Comparison of ENCODE assay signal across 8 cellular contexts in genomic region chr11:65900899-65901180, GRCh38. TPM values are rescaled to one million over a fixed set of nuclear protein-coding genes. Genes with fewer than 3 reads are reported as not detected.
DNase-seq lines count a peak whose midpoint lies in the region; ATAC-seq and TF ChIP-seq lines count a peak whose summit lies in the region.

No MANE protein-coding gene starts in this region.

- H3K27ac Mint-ChIP-seq in CD4-positive, CD25-positive, alpha-beta regulatory T cell: peak overlapping the region in 2 of 3 donors; percentile 77 to 81

- no peaks in the 10 kb centered on the region for H3K36me3 Mint-ChIP-seq in CD4-positive, CD25-positive, alpha-beta regulatory T cell

- no peak for DNase-seq in CD4-positive, CD25-positive, alpha-beta regulatory T cell
- DNase-seq in dorsolateral prefrontal cortex (no peak), kidney glomerular epithelial cell (lab: John Stamatoyannopoulos, UW) (no peak), body of pancreas (no peak), aorta (no peak)

- H3K27me3 Mint-ChIP-seq in CD4-positive, CD25-positive, alpha-beta regulatory T cell: peaks cover 29% of the 10 kb centered on the region

- TF ChIP-seq POLR2A in body of pancreas (IDR thresholded peaks at IDR 0.05): no peak

- H2AFZ ChIP-seq in OCI-LY1 (ENCODE audit: low read length): no peak overlapping the region

- intact Hi-C loops in dorsolateral prefrontal cortex (cut with DNase I): no loop called here
- intact Hi-C loops in body of pancreas (cut with DNase I): no loop called here
- intact Hi-C loops in aorta (cut with DNase I): no loop called here

- H3K4me3 ChIP-seq in CD4-positive, CD25-positive, alpha-beta regulatory T cell (ENCODE audit: low read depth, low read length): peak overlapping the region; percentile 41
- H3K4me3 ChIP-seq in OCI-LY1 (ENCODE audit: low read depth, low read length, poor library complexity, severe bottlenecking): peak overlapping the region; percentile 57
- H3K4me3 ChIP-seq in dorsolateral prefrontal cortex: peak overlapping the region in 55 of 59 donors; percentile 38 to 72 (median 57)
- H3K4me3 ChIP-seq in neutrophil (ENCODE audit: low read depth in 1 of 2, low read length in 1 of 2): peak overlapping the region; percentile 65 to 75
- H3K4me3 ChIP-seq in body of pancreas: no peak overlapping the region
- no peak overlapping the region for H3K4me3 ChIP-seq in aorta (ENCODE audit: low read length in 2 of 2)

- no peaks in the 10 kb centered on the region for H4K20me1 ChIP-seq in OCI-LY1 (ENCODE audit: insufficient read depth, low read length)

- no peaks in the 10 kb centered on the region for H3K9me2 ChIP-seq in OCI-LY1 (ENCODE audit: low read depth, low read length)

- no peak for ATAC-seq in CD4-positive, CD25-positive, alpha-beta regulatory T cell (ENCODE audit: low read depth in 2 of 2)
- ATAC-seq in body of pancreas (no peak), aorta (ENCODE audit: low FRiP score) (no peak), GM18517 (IDR thresholded peaks at IDR 0.05; ENCODE audit: unreplicated experiment) (no peak)

- no peaks in the 10 kb centered on the region for H3K9me3 ChIP-seq in CD4-positive, CD25-positive, alpha-beta regulatory T cell (ENCODE audit: control insufficient read depth in 2 of 2, low read length in 2 of 2)
- H3K9me3 ChIP-seq in OCI-LY1 (ENCODE audit: low read length) (no peaks in the 10 kb centered on the region), neutrophil (no peaks in the 10 kb centered on the region), body of pancreas (no peaks in the 10 kb centered on the region), aorta (ENCODE audit: control insufficient read depth, low read length) (no peaks in the 10 kb centered on the region)

- 74 to 86% methylated on average over 11 of the region's 11 CpGs for WGBS in body of pancreas, 2 donors
- 73 to 74% methylated on average over 11 of the region's 11 CpGs for WGBS in aorta, 2 donors

- H3K27me3 ChIP-seq in CD4-positive, CD25-positive, alpha-beta regulatory T cell (ENCODE audit: control insufficient read depth, insufficient read depth, low read length): peaks cover 3% of the 10 kb centered on the region
- H3K27me3 ChIP-seq in OCI-LY1 (ENCODE audit: insufficient read depth, low read length) (peaks cover 9% of the 10 kb centered on the region; the same call in 1 of the 2 replicates), dorsolateral prefrontal cortex (peaks cover 0 to 17% (median 7%) of the 10 kb centered on the region in 45 donors), neutrophil (peaks cover 21% of the 10 kb centered on the region), body of pancreas (peaks cover 0 to 11% of the 10 kb centered on the region in 2 donors), aorta (ENCODE audit: control insufficient read depth in 1 of 2, insufficient read depth in 2 of 2, low read length in 1 of 2) (no peaks in the 10 kb centered on the region)

- peak overlapping the region; percentile 21 to 78 (median 74) for H3K4me3 Mint-ChIP-seq in CD4-positive, CD25-positive, alpha-beta regulatory T cell

- H3K4me1 ChIP-seq in CD4-positive, CD25-positive, alpha-beta regulatory T cell (ENCODE audit: control insufficient read depth, insufficient read depth, low read length, poor library complexity, severe bottlenecking): peaks cover 22% of the 10 kb centered on the region
- H3K4me1 ChIP-seq in OCI-LY1 (ENCODE audit: insufficient read depth, low read length, severe bottlenecking): peaks cover 19% of the 10 kb centered on the region
- peaks cover 21 to 25% of the 10 kb centered on the region in 2 experiments for H3K4me1 ChIP-seq in neutrophil (ENCODE audit: control insufficient read depth in 1 of 2, insufficient read depth in 1 of 2, low read depth in 1 of 2, low read length in 1 of 2)
- H3K4me1 ChIP-seq in body of pancreas: peaks cover 14% of the 10 kb centered on the region
- no peaks in the 10 kb centered on the region for H3K4me1 ChIP-seq in aorta (ENCODE audit: control insufficient read depth in 1 of 2, insufficient read depth in 2 of 2, low read length in 2 of 2)

- TF ChIP-seq CTCF in OCI-LY1 (IDR thresholded peaks at IDR 0.05; ENCODE audit: low read length) (no peak), dorsolateral prefrontal cortex (IDR thresholded peaks at IDR 0.05 in 54 of 56, conservative IDR thresholded peaks at IDR 0.05 in 2 of 56; ENCODE audit: low read depth in 1 of 56, partially characterized antibody in 56 of 56) (no peak), neutrophil (IDR thresholded peaks at IDR 0.05) (no peak), body of pancreas (IDR thresholded peaks at IDR 0.05) (no peak)

- no peaks in the 10 kb centered on the region for H3K79me2 ChIP-seq in OCI-LY1 (ENCODE audit: insufficient read depth, low read length)

- peaks cover 0 to 2% (median 0%) of the 10 kb centered on the region in 7 donors for H3K9me3 Mint-ChIP-seq in CD4-positive, CD25-positive, alpha-beta regulatory T cell

- H3K36me3 ChIP-seq in CD4-positive, CD25-positive, alpha-beta regulatory T cell (ENCODE audit: control insufficient read depth, insufficient read depth, low read length): no peaks in the 10 kb centered on the region
- H3K36me3 ChIP-seq in OCI-LY1 (ENCODE audit: insufficient read depth, low read length) (no peaks in the 10 kb centered on the region), neutrophil (no peaks in the 10 kb centered on the region), body of pancreas (replicated peaks in 1 of 2; ENCODE audit: insufficient read depth in 1 of 2, low read depth in 2 of 2) (no peaks in the 10 kb centered on the region), aorta (ENCODE audit: control insufficient read depth in 1 of 2, insufficient read depth in 2 of 2, low read length in 1 of 2) (no peaks in the 10 kb centered on the region)

- H3F3A ChIP-seq in OCI-LY1 (ENCODE audit: insufficient read depth, low read length): no peaks in the 10 kb centered on the region

- no peak overlapping the region for H3K9ac ChIP-seq in OCI-LY1 (ENCODE audit: low read length)

- peaks cover 0 to 19% (median 5%) of the 10 kb centered on the region in 4 donors for H3K4me1 Mint-ChIP-seq in CD4-positive, CD25-positive, alpha-beta regulatory T cell

- H3K4me2 ChIP-seq in OCI-LY1 (ENCODE audit: low read length): peak overlapping the region; percentile 68

- peak overlapping the region; percentile 41 for H3K27ac ChIP-seq in CD4-positive, CD25-positive, alpha-beta regulatory T cell (ENCODE audit: insufficient read depth, low read length, poor library complexity, severe bottlenecking)
- H3K27ac ChIP-seq in OCI-LY1 (ENCODE audit: low read depth, low read length, poor library complexity, severe bottlenecking) (no peak overlapping the region), dorsolateral prefrontal cortex (peak overlapping the region in 6 of 59 donors; percentile 5 to 61 (median 14)), neutrophil (peak overlapping the region; percentile 72), body of pancreas (peak overlapping the region in 2 of 4 donors; percentile 48 to 66), aorta (ENCODE audit: low read depth in 1 of 2, low read length in 2 of 2) (peak overlapping the region in 1 of 2 donors; percentile 30)

RNA-seq across cellular contexts. Expression of gene FOSL1, which starts 0.7 kb away (rescaled TPM):
- total RNA-seq in CD4-positive, CD25-positive, alpha-beta regulatory T cell: 2.7 TPM
- not detected for polyA plus RNA-seq in CD4-positive, CD25-positive, alpha-beta regulatory T cell
- total RNA-seq in dorsolateral prefrontal cortex (1 to 10 TPM in 55 of 120 experiments, under 1 TPM in 41, not detected in 24; 0.30 to 6.6 (median 1.2) TPM), body of pancreas (10 to 100 TPM in 1 of 2 donors, under 1 TPM in 1; 0.52 to 17.8 TPM), aorta (10 to 100 TPM in 1 of 2 donors, 1 to 10 TPM in 1; 7.2 to 31.9 TPM)
- 1 to 10 TPM; 1.6 to 6.4 TPM for polyA plus RNA-seq in aorta

RNA-seq across cellular contexts. Expression of gene CCDC85B, which starts 10.4 kb away (rescaled TPM):
- 20.7 TPM for total RNA-seq in CD4-positive, CD25-positive, alpha-beta regulatory T cell
- 10 to 100 TPM; 58.7 to 74.0 (median 63.2) TPM for polyA plus RNA-seq in CD4-positive, CD25-positive, alpha-beta regulatory T cell
- total RNA-seq in dorsolateral prefrontal cortex: 100 to 1,000 TPM in 4 of 120 experiments, 10 to 100 TPM in 116; 37.7 to 126 (median 71.6) TPM
- 10 to 100 TPM; 49.8 to 54.5 TPM for total RNA-seq in body of pancreas
- 10 to 100 TPM; 30.1 to 46.9 TPM for total RNA-seq in aorta
- 10 to 100 TPM; 23.9 to 72.8 TPM for polyA plus RNA-seq in aorta

RNA-seq across cellular contexts. Expression of gene FIBP, which starts 12.6 kb away (rescaled TPM):
- total RNA-seq in CD4-positive, CD25-positive, alpha-beta regulatory T cell: 29.8 TPM
- 10 to 100 TPM; 71.0 to 81.7 (median 72.7) TPM for polyA plus RNA-seq in CD4-positive, CD25-positive, alpha-beta regulatory T cell
- total RNA-seq in dorsolateral prefrontal cortex (100 to 1,000 TPM in 19 of 120 experiments, 10 to 100 TPM in 101; 56.1 to 115 (median 86.6) TPM), body of pancreas (10 to 100 TPM; 40.2 to 49.5 TPM), aorta (10 to 100 TPM; 40.2 to 47.7 TPM)
- 10 to 100 TPM; 57.2 to 73.1 TPM for polyA plus RNA-seq in aorta

RNA-seq across cellular contexts. Expression of gene C11orf68, which starts 18.0 kb away (rescaled TPM):
- total RNA-seq in CD4-positive, CD25-positive, alpha-beta regulatory T cell: 21.6 TPM
- polyA plus RNA-seq in CD4-positive, CD25-positive, alpha-beta regulatory T cell: 10 to 100 TPM; 65.8 to 90.7 (median 85.0) TPM
- 10 to 100 TPM; 53.5 to 95.7 (median 73.6) TPM for total RNA-seq in dorsolateral prefrontal cortex
- total RNA-seq in body of pancreas: 10 to 100 TPM; 10.4 to 17.8 TPM
- 10 to 100 TPM; 45.6 to 47.3 TPM for total RNA-seq in aorta
- polyA plus RNA-seq in aorta: 10 to 100 TPM; 34.9 to 55.3 TPM

RNA-seq across cellular contexts. Expression of gene DRAP1, which starts 18.4 kb away (rescaled TPM):
- total RNA-seq in CD4-positive, CD25-positive, alpha-beta regulatory T cell: 82.8 TPM
- 100 to 1,000 TPM in 2 of 4 donors, 10 to 100 TPM in 2; 78.2 to 106 (median 91.4) TPM for polyA plus RNA-seq in CD4-positive, CD25-positive, alpha-beta regulatory T cell
- total RNA-seq in dorsolateral prefrontal cortex (100 to 1,000 TPM in 49 of 120 experiments, 10 to 100 TPM in 71; 54.9 to 148 (median 96.3) TPM), body of pancreas (10 to 100 TPM; 29.6 to 91.6 TPM), aorta (10 to 100 TPM; 65.9 to 86.4 TPM)
- polyA plus RNA-seq in aorta: 100 to 1,000 TPM in 1 of 2 donors, 10 to 100 TPM in 1; 88.8 to 122 TPM

Comparison
In these comparisons a context has a peak if more than half of its experiments do, and no peak if none do; other contexts are left out.
1. H3K4me3 ChIP-seq: peak in CD4-positive, CD25-positive, alpha-beta regulatory T cell (single experiment), OCI-LY1 (single experiment), dorsolateral prefrontal cortex (55 of 59) and neutrophil (2 of 2); none in body of pancreas (0 of 2) and aorta (0 of 2).